ENCODE assay signal across 14 cellular contexts in genomic region chr4:2866891-2867290, GRCh38. TPM values are rescaled to one million over a fixed set of nuclear protein-coding genes. Genes with fewer than 3 reads are reported as not detected.
A peak's percentile ranks its signal among the peaks of the same experiment; 100 is the strongest.
DNase-seq lines count a peak whose midpoint lies in the region; ATAC-seq, FAIRE-seq and TF ChIP-seq lines count a peak whose summit lies in the region.
"Had no signal": no experiment of that assay in that cellular context is flagged by ENCODE, and none has a peak within 500 bp of the region (broad histone marks: within the 10 kb centered on the region; RNA-seq: fewer than 3 reads in every experiment).

No MANE protein-coding gene starts in this region.

- WGBS in H1 (ENCODE audit: extremely low coverage in 1 of 2, insufficient coverage in 1 of 2, insufficient read length in 1 of 2, insufficient replicate concordance in 2 of 2, low coverage in 1 of 2, low lambda C conversion rate in 2 of 2, missing lambda C conversion rate in 1 of 2), 2 experiments: 83% methylated on average over 5 of the region's 5 CpGs; no CpG with 5 or more reads in 1 of the 2 experiments
- WGBS in sigmoid colon, 2 donors: 89 to 90% methylated on average over 5 of the region's 5 CpGs

- no peak overlapping the region for H3K14ac ChIP-seq in H1 (ENCODE audit: insufficient read length)

- H2BK12ac ChIP-seq in H1 (ENCODE audit: low read depth, low read length): no peak overlapping the region

- no peak overlapping the region for H2BK120ac ChIP-seq in H1 (replicated peaks; ENCODE audit: low read depth, low read length)

- H4K5ac ChIP-seq in H1 (ENCODE audit: insufficient read length, low read depth, low read length): no peak overlapping the region

- no peaks in the 10 kb centered on the region for H3K27me3 Mint-ChIP-seq in stimulated activated naive CD8-positive, alpha-beta T cell treated with anti-CD3 and anti-CD28 coated beads, Interleukin-15, amount 100 ng/mL, for 72 hours
- H3K27me3 Mint-ChIP-seq in naive thymus-derived CD8-positive, alpha-beta T cell: no peaks in the 10 kb centered on the region

- no peak overlapping the region for H3K4me3 Mint-ChIP-seq in stimulated activated naive CD8-positive, alpha-beta T cell treated with anti-CD3 and anti-CD28 coated beads, Interleukin-15, amount 100 ng/mL, for 72 hours
- H3K4me3 Mint-ChIP-seq in naive thymus-derived CD8-positive, alpha-beta T cell: peak overlapping the region in 1 of 10 donors; percentile 34

- H3K9me3 ChIP-seq in H1 (ENCODE audit: insufficient read depth in 2 of 2, low read depth in 1 of 2, low read length in 1 of 2): no peaks in the 10 kb centered on the region
- H3K9me3 ChIP-seq in upper lobe of right lung: no peaks in the 10 kb centered on the region
- H3K9me3 ChIP-seq in mucosa of descending colon: no peaks in the 10 kb centered on the region
- H3K9me3 ChIP-seq in sigmoid colon: no peaks in the 10 kb centered on the region

- intact Hi-C loops in upper lobe of right lung (cut with DNase I) (no loop called here), mucosa of descending colon (cut with DNase I, micrococcal nuclease) (loop anchor here in 1 of 2 donors (10.0 kb wide), 1 partner anchor 82 kb away; no protein-coding TSS in a partner anchor), sigmoid colon (cut with DNase I) (no loop called here)

- no peaks in the 10 kb centered on the region for H3K27me3 ChIP-seq in H1 (replicated peaks in 1 of 4; ENCODE audit: control insufficient read depth in 3 of 4, extremely low read depth in 1 of 4, insufficient read depth in 3 of 4, low read length in 3 of 4)
- H3K27me3 ChIP-seq in upper lobe of right lung: no peaks in the 10 kb centered on the region
- no peaks in the 10 kb centered on the region for H3K27me3 ChIP-seq in sigmoid colon

- no peak overlapping the region for H3K18ac ChIP-seq in H1 (ENCODE audit: extremely low read depth, low read length)

- H4K8ac ChIP-seq in H1 (ENCODE audit: extremely low read depth, insufficient read depth, low read length): no peak overlapping the region

- TF ChIP-seq EP300 in H1 (IDR thresholded peaks at IDR 0.05; ENCODE audit: borderline replicate concordance in 1 of 2, low read depth in 2 of 2, low read length in 2 of 2): no peak
- TF ChIP-seq EP300 in sigmoid colon (IDR thresholded peaks at IDR 0.05): no peak

- 0 out of 2 replicates have a peak overlapping the region, but pooled peaks have one; percentile 9 for H2AK5ac ChIP-seq in H1 (ENCODE audit: low read depth, low read length)

- peak; percentile 51 for ATAC-seq in stimulated activated naive CD8-positive, alpha-beta T cell treated with anti-CD3 and anti-CD28 coated beads, Interleukin-15, Interleukin-2, amounts not matched to agents 100 U/mL and 50 U/mL, for 24 hours
- ATAC-seq in stimulated activated naive CD8-positive, alpha-beta T cell treated with anti-CD3 and anti-CD28 coated beads, Interleukin-15, amount 100 ng/mL, for 72 hours: no peak
- ATAC-seq in naive thymus-derived CD8-positive, alpha-beta T cell: no peak
- ATAC-seq in upper lobe of right lung: no peak
- no peak for ATAC-seq in mucosa of descending colon

- H3K4me2 ChIP-seq in H1 (ENCODE audit: insufficient read depth in 1 of 2, low read depth in 2 of 2, low read length in 2 of 2): no peak overlapping the region; a peak in 1 of 4 replicates

- H3K36me3 ChIP-seq in H1 (ENCODE audit: control insufficient read depth in 2 of 4, insufficient read depth in 4 of 4, low read length in 3 of 4): no peaks in the 10 kb centered on the region
- no peaks in the 10 kb centered on the region for H3K36me3 ChIP-seq in upper lobe of right lung
- H3K36me3 ChIP-seq in mucosa of descending colon (ENCODE audit: low read depth): no peaks in the 10 kb centered on the region
- no peaks in the 10 kb centered on the region for H3K36me3 ChIP-seq in sigmoid colon

- H3K23me2 ChIP-seq in H1 (ENCODE audit: low read depth, low read length): no peaks in the 10 kb centered on the region

- no peak overlapping the region for H3K4me3 ChIP-seq in H1 (ENCODE audit: extremely low read depth in 1 of 4, insufficient read depth in 2 of 4, low read depth in 3 of 4, low read length in 4 of 4)
- H3K4me3 ChIP-seq in upper lobe of right lung: no peak overlapping the region
- H3K4me3 ChIP-seq in mucosa of descending colon: no peak overlapping the region
- no peak overlapping the region for H3K4me3 ChIP-seq in sigmoid colon

- no peak overlapping the region for H3K9ac ChIP-seq in H1 (replicated peaks in 1 of 4; ENCODE audit: extremely low read depth in 1 of 4, low read depth in 3 of 4, low read length in 3 of 4)

- no peak overlapping the region for H4K91ac ChIP-seq in H1 (replicated peaks; ENCODE audit: insufficient read length, low read length)

- H3K9me3 Mint-ChIP-seq in stimulated activated naive CD8-positive, alpha-beta T cell treated with anti-CD3 and anti-CD28 coated beads, Interleukin-15, amount 100 ng/mL, for 72 hours: no peaks in the 10 kb centered on the region
- H3K9me3 Mint-ChIP-seq in naive thymus-derived CD8-positive, alpha-beta T cell: no peaks in the 10 kb centered on the region

- no peak for TF ChIP-seq RAD21 in H1 (IDR thresholded peaks at IDR 0.05 in 1 of 2, conservative IDR thresholded peaks at IDR 0.05 in 1 of 2; ENCODE audit: low read depth in 2 of 2, low read length in 2 of 2)

- peaks cover 3 to 10% of the 10 kb centered on the region in 2 experiments for H4K20me1 ChIP-seq in H1 (replicated peaks in 1 of 2; ENCODE audit: control insufficient read depth in 1 of 2, insufficient read depth in 2 of 2, low read length in 2 of 2)

- H3K23ac ChIP-seq in H1 (ENCODE audit: insufficient read length): no peak overlapping the region

- no peak overlapping the region for H3K27ac ChIP-seq in H1 (ENCODE audit: low read depth, low read length)
- peak overlapping the region; percentile 75 for H3K27ac ChIP-seq in upper lobe of right lung
- peak overlapping the region in 2 of 4 donors; percentile 69 to 73 for H3K27ac ChIP-seq in sigmoid colon
- H3K27ac ChIP-seq: HL-60 had no signal

- H2BK15ac ChIP-seq in H1 (ENCODE audit: low read length): no peak overlapping the region

- no peak overlapping the region for H2BK5ac ChIP-seq in H1 (ENCODE audit: low read depth, low read length)

- no peak for FAIRE-seq in H1 (lab: Jason Lieb, UNC)

- H3K4ac ChIP-seq in H1 (replicated peaks; ENCODE audit: insufficient read length, low read depth, low read length): no peak overlapping the region

- TF ChIP-seq CTCF in H1 (IDR thresholded peaks at IDR 0.05; ENCODE audit: control extremely low read depth in 1 of 3, insufficient read depth in 1 of 3, low read depth in 1 of 3, low read length in 3 of 3): no peak
- no peak for TF ChIP-seq CTCF in upper lobe of right lung (IDR thresholded peaks at IDR 0.05)
- no peak for TF ChIP-seq CTCF in mucosa of descending colon (IDR thresholded peaks at IDR 0.05)
- TF ChIP-seq CTCF in sigmoid colon (IDR thresholded peaks at IDR 0.05): no peak

- H3K79me1 ChIP-seq in H1 (ENCODE audit: low read depth, low read length): peaks cover 8% of the 10 kb centered on the region; the same call in 1 of the 2 replicates

- H3K56ac ChIP-seq in H1 (replicated peaks; ENCODE audit: insufficient read length, low read depth, low read length): no peak overlapping the region

- H3K4me1 ChIP-seq in H1 (replicated peaks in 1 of 4; ENCODE audit: control insufficient read depth in 3 of 4, insufficient read depth in 4 of 4, low read length in 3 of 4): peaks cover 8 to 26% (median 14%) of the 10 kb centered on the region in 4 experiments
- H3K4me1 ChIP-seq in upper lobe of right lung: peaks cover 91% of the 10 kb centered on the region
- peaks cover 69% of the 10 kb centered on the region for H3K4me1 ChIP-seq in mucosa of descending colon (ENCODE audit: low read depth)
- peaks cover 0 to 91% (median 85%) of the 10 kb centered on the region in 4 donors for H3K4me1 ChIP-seq in sigmoid colon

- peaks cover 0 to 20% (median 0%) of the 10 kb centered on the region in 3 donors for H3K36me3 Mint-ChIP-seq in naive thymus-derived CD8-positive, alpha-beta T cell

- CTCF ChIA-PET in H1 (lab: Charles Lee; ENCODE audit: partially characterized antibody): interaction anchor here (1.3 to 2.6 kb wide), 2 partner anchors 11 to 30 kb away, joined by 4 to 7 read pairs; no protein-coding TSS in a partner anchor

- TF ChIP-seq POLR2A in H1 (IDR thresholded peaks at IDR 0.05; ENCODE audit: control extremely low read depth in 1 of 2, low read depth in 2 of 2, low read length in 2 of 2) (no peak), sigmoid colon (IDR thresholded peaks at IDR 0.05) (no peak)

- H3K79me2 ChIP-seq in H1 (ENCODE audit: control insufficient read depth in 1 of 2, insufficient read depth in 2 of 2, low read length in 2 of 2): peaks cover 9 to 87% of the 10 kb centered on the region in 2 experiments

- peaks cover 81% of the 10 kb centered on the region for H3K4me1 Mint-ChIP-seq in stimulated activated naive CD8-positive, alpha-beta T cell treated with anti-CD3 and anti-CD28 coated beads, Interleukin-15, amount 100 ng/mL, for 72 hours
- peaks cover 45 to 87% (median 86%) of the 10 kb centered on the region in 4 donors for H3K4me1 Mint-ChIP-seq in naive thymus-derived CD8-positive, alpha-beta T cell

- DNase-seq in stimulated activated naive CD8-positive, alpha-beta T cell treated with anti-CD3 and anti-CD28 coated beads, Interleukin-15, Interleukin-2, amounts not matched to agents 100 U/mL and 50 U/mL, for 24 hours: no peak
- no peak for DNase-seq in stimulated activated naive CD8-positive, alpha-beta T cell treated with anti-CD3 and anti-CD28 coated beads, Interleukin-15, amount 100 ng/mL, for 72 hours
- no peak for DNase-seq in H1 (ENCODE audit: low read depth in 1 of 2, low spot score in 2 of 2)
- DNase-seq in naive thymus-derived CD8-positive, alpha-beta T cell: no peak
- no peak for DNase-seq in upper lobe of right lung
- no peak for DNase-seq in NCI-H2171 (lab: John Stamatoyannopoulos, UW)
- DNase-seq in mucosa of descending colon: no peak
- no peak for DNase-seq in sigmoid colon
- DNase-seq: activated effector memory CD4-positive, alpha-beta T cell treated with Interleukin-2 at 50 U/mL for 16 hours; cerebellar nuclear complex; NCI-H1105; NCI-H510A treated with DMSO at 0.1 percent for 48 hours; SHP77 had no signal

- H2BK20ac ChIP-seq in H1 (ENCODE audit: low read length): no peak overlapping the region

- POLR2A ChIA-PET in H1 (lab: Charles Lee; ENCODE audit: partially characterized antibody): interaction anchor here (1.5 kb wide), 1 partner anchor 29 kb away, joined by 3 read pairs; no protein-coding TSS in a partner anchor
- POLR2A ChIA-PET in naive thymus-derived CD8-positive, alpha-beta T cell (lab: Charles Lee): interaction anchor here (1.3 kb wide), 1 partner anchor 55 kb away, joined by 3 read pairs; no protein-coding TSS in a partner anchor

- no peak overlapping the region for H3K27ac Mint-ChIP-seq in stimulated activated naive CD8-positive, alpha-beta T cell treated with anti-CD3 and anti-CD28 coated beads, Interleukin-15, amount 100 ng/mL, for 72 hours
- peak overlapping the region in 6 of 10 donors; percentile 9 to 89 (median 20) for H3K27ac Mint-ChIP-seq in naive thymus-derived CD8-positive, alpha-beta T cell

- H2AFZ ChIP-seq in H1 (ENCODE audit: low read length): no peak overlapping the region

RNA-seq across cellular contexts. Expression of gene ADD1, which starts 23.2 kb away (rescaled TPM):
- total RNA-seq in H1 (2021; fragmentation: NEBNext Ultra II Directional; extraction: Animal tissue kit (Norgen Biotek cat#: 25700)): 132 and 143 TPM in 2 replicates
- polyA plus RNA-seq in H1 (2011; rRNA removed): 113 and 219 TPM in 2 replicates
- polyA plus RNA-seq in H1 (2011; cell fraction: cytosol; rRNA removed): 94.0 TPM
- 253 TPM for polyA plus RNA-seq in H1 (2011; cell fraction: nucleus; rRNA removed)
- 98.4 to 131 TPM (median 126 TPM) in 4 replicates for polyA plus RNA-seq in H1 (2012, experiment 1 of 2)
- polyA plus RNA-seq in H1 (2012, experiment 2 of 2): 79.3 TPM
- polyA plus RNA-seq in H1 (2013, experiment 1 of 2): 150 TPM
- polyA plus RNA-seq in H1 (2013, experiment 2 of 2): 143 TPM
- polyA minus RNA-seq in H1 (2011; rRNA and poly(A)+ RNA removed): 76.5 and 77.9 TPM in 2 replicates
- polyA minus RNA-seq in H1 (2011; cell fraction: cytosol; rRNA and poly(A)+ RNA removed): 51.5 TPM
- 72.5 TPM for polyA minus RNA-seq in H1 (2011; cell fraction: nucleus; rRNA and poly(A)+ RNA removed)
- total RNA-seq in naive thymus-derived CD8-positive, alpha-beta T cell: 100 to 1,000 TPM; 302 to 309 TPM
- polyA plus RNA-seq in naive thymus-derived CD8-positive, alpha-beta T cell: 100 to 1,000 TPM; 129 to 151 (median 150) TPM
- total RNA-seq in upper lobe of right lung: 286 TPM
- 100 to 1,000 TPM; 201 to 373 (median 261) TPM for total RNA-seq in mucosa of descending colon
- total RNA-seq in sigmoid colon: 100 to 1,000 TPM; 166 to 378 (median 183) TPM
- 100 to 1,000 TPM; 113 to 162 (median 120) TPM for polyA plus RNA-seq in sigmoid colon

Comparison
In these comparisons a context has a peak if more than half of its experiments do, and no peak if none do; other contexts are left out.
1. H3K27ac Mint-ChIP-seq: peak in naive thymus-derived CD8-positive, alpha-beta T cell (6 of 10); none in stimulated activated naive CD8-positive, alpha-beta T cell treated with anti-CD3 and anti-CD28 coated beads, Interleukin-15, amount 100 ng/mL, for 72 hours (0 of 2).